8 cellular contexts compared by ENCODE assay signal in the genomic region with DNA sequence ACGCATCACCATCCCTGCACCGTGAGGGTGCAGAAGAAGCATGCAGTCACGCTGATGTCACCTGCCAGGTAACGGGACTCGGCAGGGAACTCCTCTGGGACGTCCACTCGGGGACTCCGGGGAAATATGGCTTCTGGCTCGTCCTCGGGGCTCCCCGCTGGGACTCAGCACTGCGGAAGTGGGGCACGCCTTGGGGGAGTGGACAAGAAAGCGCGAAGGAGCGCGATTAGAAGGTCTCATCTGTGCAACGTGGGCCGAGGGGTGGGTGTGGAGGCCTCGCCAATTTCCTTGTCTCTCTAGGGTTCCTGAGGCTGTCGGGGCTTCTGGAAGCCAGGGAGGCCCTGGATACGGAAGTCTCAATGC. TPM values are rescaled to one million over a fixed set of nuclear protein-coding genes. Genes with fewer than 3 reads are reported as not detected.
DNase-seq lines count a peak whose midpoint lies in the region.

No MANE protein-coding gene starts in this region.

- DNase-seq in NCI-H2171 treated with DMSO at 0.1 percent for 48 hours (lab: John Stamatoyannopoulos, UW) (peak; percentile 47), middle frontal gyrus (ENCODE audit: extremely low spot score, low spot score) (no peak), retina (no peak)
- peak; percentile 65 for DNase-seq in activated CD4-positive, alpha-beta memory T cell treated with anti-CD3 and anti-CD28 coated beads for 36 hours
- DNase-seq in effector CD4-positive, alpha-beta T cell, result peak; percentile 53
- DNase-seq in stimulated activated naive CD4-positive, alpha-beta T cell (lab: John Stamatoyannopoulos, UW), result peak in 5 of 6 experiments; percentile 23 to 62 (median 47)

- H3K4me3 ChIP-seq in mononuclear cell (ENCODE audit: low read length), result peak overlapping the region; percentile 74

- no peaks in the 10 kb centered on the region for H3K9me3 Mint-ChIP-seq in activated CD4-positive, alpha-beta memory T cell treated with anti-CD3 and anti-CD28 coated beads for 36 hours

- intact Hi-C loops in activated CD4-positive, alpha-beta memory T cell treated with anti-CD3 and anti-CD28 coated beads for 36 hours (cut with micrococcal nuclease), result loop anchor here (10.0 kb wide), 2 partner anchors 590 to 1300 kb away; a partner anchor contains a TSS

- H3K4me1 ChIP-seq in ES-I3 (ENCODE audit: insufficient read depth, low read length) (peaks cover 18% of the 10 kb centered on the region), mononuclear cell (ENCODE audit: insufficient read depth, low read length) (peaks cover 33% of the 10 kb centered on the region)

- peak overlapping the region; percentile 62 for H3K27ac Mint-ChIP-seq in activated CD4-positive, alpha-beta memory T cell treated with anti-CD3 and anti-CD28 coated beads for 36 hours

- peaks cover 13% of the 10 kb centered on the region for H3K36me3 Mint-ChIP-seq in activated CD4-positive, alpha-beta memory T cell treated with anti-CD3 and anti-CD28 coated beads for 36 hours

- no peaks in the 10 kb centered on the region for H3K27me3 Mint-ChIP-seq in activated CD4-positive, alpha-beta memory T cell treated with anti-CD3 and anti-CD28 coated beads for 36 hours

- H3K36me3 ChIP-seq in ES-I3 (ENCODE audit: insufficient read depth, low read length), result no peaks in the 10 kb centered on the region

- H3K27me3 ChIP-seq in mononuclear cell (ENCODE audit: insufficient read depth, low read length), result no peaks in the 10 kb centered on the region

- no peaks in the 10 kb centered on the region for H3K9me3 ChIP-seq in ES-I3 (ENCODE audit: control insufficient read depth, insufficient read depth, low read length)
- H3K9me3 ChIP-seq in mononuclear cell (ENCODE audit: low read depth, low read length), result no peaks in the 10 kb centered on the region

- peak overlapping the region; percentile 86 for H3K9ac ChIP-seq in ES-I3 (ENCODE audit: low read depth, low read length)

- POLR2A ChIA-PET in activated CD4-positive, alpha-beta memory T cell treated with anti-CD3 and anti-CD28 coated beads for 36 hours (lab: Charles Lee), result interaction anchor here (1.2 to 2.2 kb wide), 2 partner anchors 44 to 224 kb away, joined by 3 to 24 read pairs; a partner anchor contains a TSS

- CTCF ChIA-PET in activated CD4-positive, alpha-beta memory T cell treated with anti-CD3 and anti-CD28 coated beads for 36 hours (lab: Charles Lee), result no interaction called here

- peak overlapping the region; percentile 99 for H3K4me3 Mint-ChIP-seq in activated CD4-positive, alpha-beta memory T cell treated with anti-CD3 and anti-CD28 coated beads for 36 hours

- H3K4me1 Mint-ChIP-seq in activated CD4-positive, alpha-beta memory T cell treated with anti-CD3 and anti-CD28 coated beads for 36 hours (ENCODE audit: low read depth), result peaks cover 46% of the 10 kb centered on the region

RNA-seq across cellular contexts. Expression of a gene that starts 0.9 kb away (rescaled TPM):
- 1 to 10 TPM; 7.8 to 8.4 TPM for total RNA-seq in activated CD4-positive, alpha-beta memory T cell treated with anti-CD3 and anti-CD28 coated beads for 36 hours
- total RNA-seq in mononuclear cell, result 6.7 TPM

RNA-seq across cellular contexts. Expression of a gene that starts 1.4 kb away (rescaled TPM):
- 10 to 100 TPM; 84.2 to 89.8 TPM for total RNA-seq in activated CD4-positive, alpha-beta memory T cell treated with anti-CD3 and anti-CD28 coated beads for 36 hours
- total RNA-seq in mononuclear cell, result 21.3 TPM

Comparison
In these comparisons a context has a peak if more than half of its experiments do, and no peak if none do; other contexts are left out.
1. DNase-seq: peak in NCI-H2171 treated with DMSO at 0.1 percent for 48 hours (single experiment), activated CD4-positive, alpha-beta memory T cell treated with anti-CD3 and anti-CD28 coated beads for 36 hours (single experiment), effector CD4-positive, alpha-beta T cell (single experiment) and stimulated activated naive CD4-positive, alpha-beta T cell (5 of 6); none in middle frontal gyrus (single experiment) and retina (single experiment).